Comparison of ENCODE assay signal across 21 cellular contexts in genomic region chr13:93416943-93417342, GRCh38.
DNase-seq lines count a peak whose midpoint lies in the region; ATAC-seq and TF ChIP-seq lines count a peak whose summit lies in the region.
"Had no signal": no experiment of that assay in that cellular context is flagged by ENCODE, and none has a peak within 500 bp of the region (broad histone marks: within the 10 kb centered on the region; RNA-seq: fewer than 3 reads in every experiment).

No MANE protein-coding gene starts in this region.

- H4K5ac ChIP-seq in IMR-90 (ENCODE audit: low read depth, low read length), result no peak overlapping the region

- H2BK20ac ChIP-seq in IMR-90 (ENCODE audit: low read depth, low read length), result no peak overlapping the region

- H3K9me3 Mint-ChIP-seq in chondrocyte (ENCODE audit: low read depth), result no peaks in the 10 kb centered on the region
- H3K9me3 Mint-ChIP-seq in osteocyte (ENCODE audit: unreplicated experiment), result no peaks in the 10 kb centered on the region
- H3K9me3 Mint-ChIP-seq: GM23338 had no signal

- H3K4me3 Mint-ChIP-seq in chondrocyte (ENCODE audit: unreplicated experiment) (no peak overlapping the region), osteocyte (ENCODE audit: unreplicated experiment) (no peak overlapping the region)
- H3K4me3 Mint-ChIP-seq: CD14-positive monocyte, GM23338, IgD-negative memory B cell had no signal

- no peak overlapping the region for H2BK120ac ChIP-seq in IMR-90 (ENCODE audit: low read depth, low read length)

- H4K8ac ChIP-seq in IMR-90 (ENCODE audit: low read depth in 2 of 2, low read length in 2 of 2), result no peak overlapping the region

- H3K18ac ChIP-seq in IMR-90 (ENCODE audit: low read depth, low read length), result no peak overlapping the region

- TF ChIP-seq POLR2A in IMR-90 (IDR thresholded peaks at IDR 0.05; ENCODE audit: low read depth, low read length), result no peak

- H3K27ac ChIP-seq in ACC112 (ENCODE audit: low read depth, low read length), result peak overlapping the region; percentile 50
- no peak overlapping the region for H3K27ac ChIP-seq in IMR-90 (ENCODE audit: insufficient read depth, low read length)

- H3K23ac ChIP-seq in IMR-90 (ENCODE audit: low read depth, low read length), result no peak overlapping the region

- no peak overlapping the region; the same call in 1 of the 2 replicates for H3K4me2 ChIP-seq in IMR-90 (ENCODE audit: low read depth, low read length)
- H3K4me2 ChIP-seq: GM23338 had no signal

- intact Hi-C loops in IMR-90 (cut with micrococcal nuclease) (no loop called here), cardiac septum (cut with DNase I) (no loop called here)

- H3K27ac Mint-ChIP-seq in chondrocyte (ENCODE audit: unreplicated experiment) (peak overlapping the region; percentile 92), osteocyte (ENCODE audit: unreplicated experiment) (peak overlapping the region; percentile 84)
- H3K27ac Mint-ChIP-seq: CD14-positive monocyte, GM23338, IgD-negative memory B cell had no signal

- BruUV-seq in IMR-90 (replicated peaks; lab: Mats Ljungman, UMichigan), result no TSS peak

- H3K9ac ChIP-seq in IMR-90 (ENCODE audit: low read depth, low read length), result no peak overlapping the region

- H3K4me3 ChIP-seq in ACC112 (ENCODE audit: low read depth, low read length), result peak overlapping the region; percentile 21
- no peak overlapping the region for H3K4me3 ChIP-seq in IMR-90 (ENCODE audit: insufficient read depth, low read depth, low read length)
- H3K4me3 ChIP-seq: GM23338 had no signal

- H3K36me3 ChIP-seq in ACC112 (ENCODE audit: insufficient read depth, low read length), result no peaks in the 10 kb centered on the region
- H3K36me3 ChIP-seq in IMR-90 (ENCODE audit: control insufficient read depth, insufficient read depth, low read length), result no peaks in the 10 kb centered on the region

- H3K9me1 ChIP-seq in IMR-90 (ENCODE audit: insufficient read depth, low read length), result no peaks in the 10 kb centered on the region

- H2AK5ac ChIP-seq in IMR-90 (ENCODE audit: low read depth, low read length), result no peak overlapping the region

- TF ChIP-seq CTCF in IMR-90 (conservative IDR thresholded peaks at IDR 0.05; ENCODE audit: low read depth, low read length), result no peak
- no peak for TF ChIP-seq CTCF in chondrocyte (IDR thresholded peaks at IDR 0.05)
- no peak for TF ChIP-seq CTCF in osteocyte (IDR thresholded peaks at IDR 0.05)

- POLR2A ChIA-PET in IMR-90 (lab: Charles Lee; ENCODE audit: unreplicated experiment), result no interaction called here

- H3K79me2 ChIP-seq in ACC112 (ENCODE audit: control insufficient read depth, insufficient read depth, low read length, unreplicated experiment), result no peaks in the 10 kb centered on the region

- no peaks in the 10 kb centered on the region; a peak in 1 of 4 replicates for H3K79me1 ChIP-seq in IMR-90 (ENCODE audit: low read depth in 1 of 2, low read length in 2 of 2)

- H2AK9ac ChIP-seq in IMR-90 (replicated peaks; ENCODE audit: low read depth, low read length, poor library complexity), result no peak overlapping the region

- ATAC-seq in IMR-90 (ENCODE audit: low read depth), result no peak; the same call in 1 of the 2 replicates
- ATAC-seq: GM23338, HCT116, PC-3 had no signal

- no peaks in the 10 kb centered on the region for H4K20me1 ChIP-seq in IMR-90 (ENCODE audit: insufficient read depth, low read length)

- TF ChIP-seq RAD21 in IMR-90 (IDR thresholded peaks at IDR 0.05; ENCODE audit: low read length), result no peak

- in situ Hi-C loops in IMR-90 (cut with MboI; ENCODE audit: low sequenced_read_pairs), result no loop called here

- CTCF ChIA-PET in IMR-90 (lab: Yijun Ruan, JAX), result no interaction called here

- H3K4ac ChIP-seq in IMR-90 (ENCODE audit: low read depth, low read length), result no peak overlapping the region

- peak overlapping the region; percentile 17 for H2AFZ ChIP-seq in ACC112 (ENCODE audit: low read length, unreplicated experiment)
- no peak overlapping the region for H2AFZ ChIP-seq in IMR-90 (replicated peaks; ENCODE audit: low read length, poor library complexity)
- H2AFZ ChIP-seq: GM23338 had no signal

- no peak overlapping the region; the same call in 1 of the 2 replicates for H3K14ac ChIP-seq in IMR-90 (replicated peaks; ENCODE audit: low read depth, low read length)

- no peaks in the 10 kb centered on the region for H3K27me3 Mint-ChIP-seq in chondrocyte (ENCODE audit: low read depth)
- no peaks in the 10 kb centered on the region for H3K27me3 Mint-ChIP-seq in osteocyte (ENCODE audit: unreplicated experiment)
- H3K27me3 Mint-ChIP-seq: IgD-negative memory B cell had no signal

- H3K36me3 Mint-ChIP-seq in chondrocyte (ENCODE audit: low read depth), result no peaks in the 10 kb centered on the region
- H3K36me3 Mint-ChIP-seq in osteocyte (ENCODE audit: unreplicated experiment), result peaks cover 9% of the 10 kb centered on the region
- H3K36me3 Mint-ChIP-seq: CD14-positive monocyte had no signal

- H3K4me1 Mint-ChIP-seq in chondrocyte (ENCODE audit: low read depth) (peaks cover 57% of the 10 kb centered on the region), osteocyte (ENCODE audit: unreplicated experiment) (peaks cover 50% of the 10 kb centered on the region)
- H3K4me1 Mint-ChIP-seq: CD14-positive monocyte, IgD-negative memory B cell had no signal

- no peaks in the 10 kb centered on the region for H3K27me3 ChIP-seq in ACC112 (ENCODE audit: insufficient read depth, low read length)
- H3K27me3 ChIP-seq in IMR-90 (ENCODE audit: control insufficient read depth, insufficient read depth, low read length), result no peaks in the 10 kb centered on the region

- H3K4me1 ChIP-seq in ACC112 (ENCODE audit: control insufficient read depth, insufficient read depth, low read length, unreplicated experiment) (peaks cover 23% of the 10 kb centered on the region), IMR-90 (ENCODE audit: control insufficient read depth, insufficient read depth, low read length) (no peaks in the 10 kb centered on the region; the same call in 1 of the 2 replicates)

- H2BK5ac ChIP-seq in IMR-90 (ENCODE audit: low read depth, low read length, poor library complexity, severe bottlenecking), result no peak overlapping the region

- no peak overlapping the region for H3K56ac ChIP-seq in IMR-90 (ENCODE audit: extremely low read depth, insufficient read depth, low read length)

- no peak overlapping the region for H2BK15ac ChIP-seq in IMR-90 (ENCODE audit: low read depth, low read length)

- H4K91ac ChIP-seq in IMR-90 (ENCODE audit: insufficient read depth, low read depth, low read length), result no peak overlapping the region

- dilution Hi-C loops in IMR-90 (cut with HindIII; ENCODE audit: low sequenced_read_pairs, unreplicated experiment), result no loop called here

- DNase-seq in IMR-90 (peak; percentile 22), chondrocyte (ENCODE audit: low spot score) (no peak), osteocyte (ENCODE audit: extremely low spot score, unreplicated experiment) (no peak), NCI-H748 (lab: John Stamatoyannopoulos, UW; ENCODE audit: unreplicated experiment) (no peak), cardiac septum (ENCODE audit: low spot score) (no peak), NCI-H2081 (lab: John Stamatoyannopoulos, UW) (no peak)
- no peak for DNase-seq in activated naive CD4-positive, alpha-beta T cell treated with Interleukin-2 at 50 U/mL for 16 hours
- DNase-seq: 8988T, GF-D8, NCI-H1105 treated with DMSO at 0.1 percent for 48 hours, NCI-H1694, NCI-H2081 treated with DMSO at 0.1 percent for 48 hours, NCI-H2171 treated with DMSO at 0.1 percent for 48 hours, NCI-H524 treated with DMSO at 0.1 percent for 48 hours, PC-3, SHP77 had no signal

- no peaks in the 10 kb centered on the region for H3K9me3 ChIP-seq in IMR-90 (ENCODE audit: control insufficient read depth, insufficient read depth, low read length)

TF ChIP-seq in IMR-90, 13 proteins besides CTCF, POLR2A, EP300 and RAD21:
- no peak for TF ChIP-seq NFE2L2 (IDR thresholded peaks at IDR 0.05; ENCODE audit: low read depth, low read length)
- TF ChIP-seq, protein P1, sequence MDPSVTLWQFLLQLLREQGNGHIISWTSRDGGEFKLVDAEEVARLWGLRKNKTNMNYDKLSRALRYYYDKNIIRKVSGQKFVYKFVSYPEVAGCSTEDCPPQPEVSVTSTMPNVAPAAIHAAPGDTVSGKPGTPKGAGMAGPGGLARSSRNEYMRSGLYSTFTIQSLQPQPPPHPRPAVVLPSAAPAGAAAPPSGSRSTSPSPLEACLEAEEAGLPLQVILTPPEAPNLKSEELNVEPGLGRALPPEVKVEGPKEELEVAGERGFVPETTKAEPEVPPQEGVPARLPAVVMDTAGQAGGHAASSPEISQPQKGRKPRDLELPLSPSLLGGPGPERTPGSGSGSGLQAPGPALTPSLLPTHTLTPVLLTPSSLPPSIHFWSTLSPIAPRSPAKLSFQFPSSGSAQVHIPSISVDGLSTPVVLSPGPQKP (IDR thresholded peaks at IDR 0.05; ENCODE audit: borderline replicate concordance, low read depth, low read length), result no peak
- TF ChIP-seq CEBPB (IDR thresholded peaks at IDR 0.05; ENCODE audit: low read depth, low read length), result no peak
- TF ChIP-seq CHD1 (IDR thresholded peaks at IDR 0.05; ENCODE audit: low read depth, low read length), result no peak
- TF ChIP-seq MAFK (IDR thresholded peaks at IDR 0.05; ENCODE audit: low read depth, low read length), result no peak
- TF ChIP-seq, protein P2, sequence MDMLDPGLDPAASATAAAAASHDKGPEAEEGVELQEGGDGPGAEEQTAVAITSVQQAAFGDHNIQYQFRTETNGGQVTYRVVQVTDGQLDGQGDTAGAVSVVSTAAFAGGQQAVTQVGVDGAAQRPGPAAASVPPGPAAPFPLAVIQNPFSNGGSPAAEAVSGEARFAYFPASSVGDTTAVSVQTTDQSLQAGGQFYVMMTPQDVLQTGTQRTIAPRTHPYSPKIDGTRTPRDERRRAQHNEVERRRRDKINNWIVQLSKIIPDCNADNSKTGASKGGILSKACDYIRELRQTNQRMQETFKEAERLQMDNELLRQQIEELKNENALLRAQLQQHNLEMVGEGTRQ (IDR thresholded peaks at IDR 0.05; ENCODE audit: low read depth, low read length), result no peak
- TF ChIP-seq SMC3 (IDR thresholded peaks at IDR 0.05; ENCODE audit: low read depth, low read length), result no peak
- TF ChIP-seq BHLHE40 (IDR thresholded peaks at IDR 0.05; ENCODE audit: low read depth, low read length), result no peak
- TF ChIP-seq FOS (IDR thresholded peaks at IDR 0.05; ENCODE audit: low read depth, low read length), result no peak
- TF ChIP-seq MXI1 (IDR thresholded peaks at IDR 0.05; ENCODE audit: borderline replicate concordance, low read depth, low read length), result no peak
- no peak for TF ChIP-seq RCOR1 (IDR thresholded peaks at IDR 0.05; ENCODE audit: insufficient replicate concordance, low read length)
- TF ChIP-seq MAZ (IDR thresholded peaks at IDR 0.05; ENCODE audit: borderline replicate concordance, low read depth, low read length), result no peak
- no peak for TF ChIP-seq RFX5 (IDR thresholded peaks at IDR 0.05; ENCODE audit: low read depth, low read length)
TF ChIP-seq in IMR-90: peak in this region for 0.
